ENCODE assay signal across 1 cellular context in the genomic region with DNA sequence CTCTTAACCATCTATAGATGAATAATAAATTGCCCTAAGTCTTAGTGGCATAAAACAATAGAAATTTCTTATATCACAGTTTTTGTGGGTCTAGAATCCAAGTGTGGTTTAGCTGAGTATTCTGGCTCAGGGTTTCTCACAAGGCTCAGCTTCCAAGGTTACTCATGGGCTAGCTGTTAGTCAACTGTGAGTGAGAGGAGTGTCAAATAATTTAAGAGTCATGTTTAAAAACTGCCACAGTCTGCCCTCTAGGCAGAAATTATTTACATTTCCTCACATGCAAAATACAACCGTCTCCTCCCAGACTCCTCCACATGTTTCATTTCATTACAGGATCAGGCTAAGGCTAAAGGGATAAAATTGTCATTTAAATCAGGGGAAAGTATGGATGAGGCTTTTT.
TF ChIP-seq lines count a peak whose summit lies in the region.

No MANE protein-coding gene starts in this region.

TF ChIP-seq in IMR-90, 13 proteins besides CTCF, POLR2A, EP300 and RAD21:
- TF ChIP-seq SMC3 (IDR thresholded peaks at IDR 0.05; ENCODE audit: low read depth, low read length) (0 out of 2 replicates have a peak, but pooled peaks have one; percentile 9), MXI1 (IDR thresholded peaks at IDR 0.05; ENCODE audit: borderline replicate concordance, low read depth, low read length) (0 out of 2 replicates have a peak, but pooled peaks have one; percentile 32), BHLHE40 (IDR thresholded peaks at IDR 0.05; ENCODE audit: low read depth, low read length) (peak; percentile 87), MAFK (IDR thresholded peaks at IDR 0.05; ENCODE audit: low read depth, low read length) (0 out of 2 replicates have a peak, but pooled peaks have one; percentile 9), NFE2L2 (IDR thresholded peaks at IDR 0.05; ENCODE audit: low read depth, low read length) (no peak), CHD1 (IDR thresholded peaks at IDR 0.05; ENCODE audit: low read depth, low read length) (no peak), FOS (IDR thresholded peaks at IDR 0.05; ENCODE audit: low read depth, low read length) (peak; percentile 73), MAZ (IDR thresholded peaks at IDR 0.05; ENCODE audit: borderline replicate concordance, low read depth, low read length) (no peak), CEBPB (IDR thresholded peaks at IDR 0.05; ENCODE audit: low read depth, low read length) (0 out of 2 replicates have a peak, but pooled peaks have one; percentile 22), RFX5 (IDR thresholded peaks at IDR 0.05; ENCODE audit: low read depth, low read length) (no peak), RCOR1 (IDR thresholded peaks at IDR 0.05; ENCODE audit: insufficient replicate concordance, low read length) (no peak)
- TF ChIP-seq, protein P1, sequence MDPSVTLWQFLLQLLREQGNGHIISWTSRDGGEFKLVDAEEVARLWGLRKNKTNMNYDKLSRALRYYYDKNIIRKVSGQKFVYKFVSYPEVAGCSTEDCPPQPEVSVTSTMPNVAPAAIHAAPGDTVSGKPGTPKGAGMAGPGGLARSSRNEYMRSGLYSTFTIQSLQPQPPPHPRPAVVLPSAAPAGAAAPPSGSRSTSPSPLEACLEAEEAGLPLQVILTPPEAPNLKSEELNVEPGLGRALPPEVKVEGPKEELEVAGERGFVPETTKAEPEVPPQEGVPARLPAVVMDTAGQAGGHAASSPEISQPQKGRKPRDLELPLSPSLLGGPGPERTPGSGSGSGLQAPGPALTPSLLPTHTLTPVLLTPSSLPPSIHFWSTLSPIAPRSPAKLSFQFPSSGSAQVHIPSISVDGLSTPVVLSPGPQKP (IDR thresholded peaks at IDR 0.05; ENCODE audit: borderline replicate concordance, low read depth, low read length) = no peak
- TF ChIP-seq, protein P2, sequence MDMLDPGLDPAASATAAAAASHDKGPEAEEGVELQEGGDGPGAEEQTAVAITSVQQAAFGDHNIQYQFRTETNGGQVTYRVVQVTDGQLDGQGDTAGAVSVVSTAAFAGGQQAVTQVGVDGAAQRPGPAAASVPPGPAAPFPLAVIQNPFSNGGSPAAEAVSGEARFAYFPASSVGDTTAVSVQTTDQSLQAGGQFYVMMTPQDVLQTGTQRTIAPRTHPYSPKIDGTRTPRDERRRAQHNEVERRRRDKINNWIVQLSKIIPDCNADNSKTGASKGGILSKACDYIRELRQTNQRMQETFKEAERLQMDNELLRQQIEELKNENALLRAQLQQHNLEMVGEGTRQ (IDR thresholded peaks at IDR 0.05; ENCODE audit: low read depth, low read length) = no peak
TF ChIP-seq in IMR-90: peak in this region for 6.
